21 cellular contexts compared by ENCODE assay signal in the genomic region with DNA sequence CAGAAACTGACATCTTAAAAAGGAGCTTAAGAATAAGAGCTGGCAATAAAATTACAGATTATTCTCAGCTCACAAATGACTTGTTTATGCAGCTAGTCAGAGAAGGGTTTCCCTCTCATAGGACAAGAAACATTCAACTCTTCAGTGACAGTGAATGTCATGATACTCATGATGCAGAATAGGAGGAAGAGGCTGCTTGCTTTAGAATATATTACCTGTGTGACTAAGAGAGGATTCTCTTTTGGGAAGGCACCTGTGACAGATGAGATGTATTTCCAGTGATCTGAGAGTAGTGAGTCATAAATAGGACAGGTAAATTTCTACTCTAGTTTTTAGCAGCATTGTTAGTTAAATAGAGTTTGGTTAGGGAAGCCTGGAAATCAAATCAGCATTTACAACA. TPM values are rescaled to one million over a fixed set of nuclear protein-coding genes. Genes with fewer than 3 reads are reported as not detected.
A peak's percentile ranks its signal among the peaks of the same experiment; 100 is the strongest.
DNase-seq lines count a peak whose midpoint lies in the region; ATAC-seq and TF ChIP-seq lines count a peak whose summit lies in the region.
"Had no signal": no experiment of that assay in that cellular context is flagged by ENCODE, and none has a peak within 500 bp of the region (broad histone marks: within the 10 kb centered on the region; RNA-seq: fewer than 3 reads in every experiment).

No MANE protein-coding gene starts in this region.

- TF ChIP-seq CTCF in activated B cell treated with CpG ODN at 0.5 μM for 24 hours (IDR thresholded peaks at IDR 0.05) (no peak), foreskin keratinocyte (conservative IDR thresholded peaks at IDR 0.05) (no peak)

- no peak for TF ChIP-seq POLR2A in GM18505 (IDR thresholded peaks at IDR 0.05; ENCODE audit: borderline replicate concordance, extremely low read depth, insufficient read depth, insufficient read length)

- CTCF ChIA-PET in activated B cell treated with CpG ODN at 0.5 μM for 24 hours (lab: Charles Lee) = no interaction called here

- peaks cover 80% of the 10 kb centered on the region for H3K4me1 Mint-ChIP-seq in activated B cell treated with CpG ODN at 0.5 μM for 24 hours
- peaks cover 72% of the 10 kb centered on the region for H3K4me1 Mint-ChIP-seq in stimulated activated naive CD8-positive, alpha-beta T cell treated with anti-CD3 and anti-CD28 coated beads, Interleukin-15, amount 100 ng/mL, for 72 hours

- no peaks in the 10 kb centered on the region for H3K27me3 Mint-ChIP-seq in activated B cell treated with CpG ODN at 0.5 μM for 24 hours
- no peaks in the 10 kb centered on the region for H3K27me3 Mint-ChIP-seq in stimulated activated naive CD8-positive, alpha-beta T cell treated with anti-CD3 and anti-CD28 coated beads, Interleukin-15, amount 100 ng/mL, for 72 hours
- H3K27me3 Mint-ChIP-seq: activated CD8-positive, alpha-beta memory T cell treated with anti-CD3 and anti-CD28 coated beads, Interleukin-2, amount 10 ng/mL, durations not matched to agents 7 days and 5 days; activated naive CD8-positive, alpha-beta T cell treated with anti-CD3 and anti-CD28 coated beads, Interleukin-2, amount 10 ng/mL, durations not matched to agents 7 days and 5 days; brain; dendritic cell treated with granulocyte-macrophage colony-stimulating factor and Interleukin-4, amounts not matched to agents 40 ng/mL and 50 ng/mL, for 4 days; memory B cell had no signal

- POLR2A ChIA-PET in activated B cell treated with CpG ODN at 0.5 μM for 24 hours (lab: Charles Lee) = interaction anchor here (1.7 kb wide), 1 partner anchor 39 kb away, joined by 8 read pairs; no protein-coding TSS in a partner anchor

- peak overlapping the region in 1 of 2 donors; percentile 77 for H3K27ac Mint-ChIP-seq in activated naive CD4-positive, alpha-beta T cell treated with anti-CD3 and anti-CD28 coated beads, Interleukin-2, amount 50 U/mL, for 72 hours
- peak overlapping the region; percentile 47 for H3K27ac Mint-ChIP-seq in activated B cell treated with CpG ODN at 0.5 μM for 24 hours
- no peak overlapping the region for H3K27ac Mint-ChIP-seq in stimulated activated naive CD8-positive, alpha-beta T cell treated with anti-CD3 and anti-CD28 coated beads, Interleukin-15, amount 100 ng/mL, for 72 hours
- H3K27ac Mint-ChIP-seq: activated CD8-positive, alpha-beta memory T cell treated with anti-CD3 and anti-CD28 coated beads, Interleukin-2, amount 10 ng/mL, durations not matched to agents 7 days and 5 days; activated naive CD8-positive, alpha-beta T cell treated with anti-CD3 and anti-CD28 coated beads, Interleukin-2, amount 10 ng/mL, durations not matched to agents 7 days and 5 days; dendritic cell treated with granulocyte-macrophage colony-stimulating factor and Interleukin-4, amounts not matched to agents 40 ng/mL and 50 ng/mL, for 4 days; memory B cell had no signal

- H3K4me3 Mint-ChIP-seq in activated B cell treated with CpG ODN at 0.5 μM for 24 hours = no peak overlapping the region
- H3K4me3 Mint-ChIP-seq in stimulated activated naive CD8-positive, alpha-beta T cell treated with anti-CD3 and anti-CD28 coated beads, Interleukin-15, amount 100 ng/mL, for 72 hours = peak overlapping the region; percentile 2 to 7
- H3K4me3 Mint-ChIP-seq: activated CD8-positive, alpha-beta memory T cell treated with anti-CD3 and anti-CD28 coated beads, Interleukin-2, amount 10 ng/mL, durations not matched to agents 7 days and 5 days; activated naive CD8-positive, alpha-beta T cell treated with anti-CD3 and anti-CD28 coated beads, Interleukin-2, amount 10 ng/mL, durations not matched to agents 7 days and 5 days; brain; dendritic cell treated with granulocyte-macrophage colony-stimulating factor and Interleukin-4, amounts not matched to agents 40 ng/mL and 50 ng/mL, for 4 days; memory B cell; nephron had no signal

- H3K27me3 ChIP-seq in foreskin keratinocyte = no peaks in the 10 kb centered on the region

- peak; percentile 19 to 56 for ATAC-seq in activated naive CD4-positive, alpha-beta T cell treated with anti-CD3 and anti-CD28 coated beads, Interleukin-2, amount 50 U/mL, for 72 hours
- ATAC-seq in activated B cell treated with CpG ODN at 0.5 μM for 24 hours (ENCODE audit: low read depth) (no peak), foreskin keratinocyte (peak; percentile 90), GM18505 (IDR thresholded peaks at IDR 0.05; ENCODE audit: unreplicated experiment) (no peak)
- no peak for ATAC-seq in stimulated activated naive CD8-positive, alpha-beta T cell treated with anti-CD3 and anti-CD28 coated beads, Interleukin-15, amount 100 ng/mL, for 72 hours
- ATAC-seq: activated CD8-positive, alpha-beta memory T cell treated with anti-CD3 and anti-CD28 coated beads, Interleukin-2, amount 10 ng/mL, durations not matched to agents 7 days and 5 days had no signal

- H3K9me3 Mint-ChIP-seq in activated naive CD4-positive, alpha-beta T cell treated with anti-CD3 and anti-CD28 coated beads, Interleukin-2, amount 50 U/mL, for 72 hours = no peaks in the 10 kb centered on the region
- H3K9me3 Mint-ChIP-seq in activated B cell treated with CpG ODN at 0.5 μM for 24 hours = no peaks in the 10 kb centered on the region
- no peaks in the 10 kb centered on the region for H3K9me3 Mint-ChIP-seq in stimulated activated naive CD8-positive, alpha-beta T cell treated with anti-CD3 and anti-CD28 coated beads, Interleukin-15, amount 100 ng/mL, for 72 hours
- H3K9me3 Mint-ChIP-seq: activated naive CD8-positive, alpha-beta T cell treated with anti-CD3 and anti-CD28 coated beads, Interleukin-2, amount 10 ng/mL, durations not matched to agents 7 days and 5 days; brain; dendritic cell treated with granulocyte-macrophage colony-stimulating factor and Interleukin-4, amounts not matched to agents 40 ng/mL and 50 ng/mL, for 4 days; memory B cell; nephron had no signal

- H3K36me3 Mint-ChIP-seq in activated naive CD4-positive, alpha-beta T cell treated with anti-CD3 and anti-CD28 coated beads, Interleukin-2, amount 50 U/mL, for 72 hours = peaks cover 4 to 11% of the 10 kb centered on the region in 2 donors
- peaks cover 29% of the 10 kb centered on the region for H3K36me3 Mint-ChIP-seq in activated B cell treated with CpG ODN at 0.5 μM for 24 hours (ENCODE audit: low read depth)

- H3K27ac ChIP-seq in foreskin keratinocyte = no peak overlapping the region
- H3K27ac ChIP-seq: SK-N-MC, thoracic aorta had no signal

- intact Hi-C loops in activated B cell treated with CpG ODN at 0.5 μM for 24 hours (cut with micrococcal nuclease) = loop anchor here (2.0 kb wide), 1 partner anchor 14 kb away; no protein-coding TSS in a partner anchor

- H3K4me1 ChIP-seq in foreskin keratinocyte = peaks cover 22% of the 10 kb centered on the region

- no peak for DNase-seq in activated naive CD4-positive, alpha-beta T cell treated with anti-CD3 and anti-CD28 coated beads, Interleukin-2, amount 50 U/mL, for 72 hours (ENCODE audit: low spot score in 2 of 2)
- no peak for DNase-seq in activated naive CD4-positive, alpha-beta T cell treated with anti-CD3 and anti-CD28 coated beads, Interleukin-2, amount 50 U/mL, for 16 hours
- DNase-seq in activated B cell treated with CpG ODN at 0.5 μM for 24 hours (no peak), foreskin keratinocyte (peak in 1 of 2 donors; percentile 53), GM19240 (ENCODE audit: insufficient read length, low spot score) (no peak)
- DNase-seq in stimulated activated naive CD8-positive, alpha-beta T cell treated with anti-CD3 and anti-CD28 coated beads, Interleukin-15, amount 100 ng/mL, for 72 hours = no peak
- DNase-seq in central memory CD4-positive, alpha-beta T cell = no peak
- DNase-seq: activated CD8-positive, alpha-beta memory T cell treated with anti-CD3 and anti-CD28 coated beads, Interleukin-2, amount 10 ng/mL, durations not matched to agents 7 days and 5 days; activated naive CD8-positive, alpha-beta T cell treated with anti-CD3 and anti-CD28 coated beads, Interleukin-2, amount 10 ng/mL, durations not matched to agents 7 days and 5 days; COR-L47; KG1; NCI-H2029; NK-92 treated with Interleukin-12 subunit alpha and Interleukin-12 subunit beta, amount 100 ng/mL, for 24 hours; T-helper 9 cell had no signal

RNA-seq across cellular contexts. Expression of gene RASA2, which starts 39.9 kb away (rescaled TPM):
- total RNA-seq in activated naive CD4-positive, alpha-beta T cell treated with anti-CD3 and anti-CD28 coated beads, Interleukin-2, amount 50 U/mL, for 72 hours = 10 to 100 TPM; 27.1 to 31.1 TPM
- total RNA-seq in activated B cell treated with CpG ODN at 0.5 μM for 24 hours (31.1 and 42.3 TPM in 2 replicates), foreskin keratinocyte (10.1 and 10.4 TPM in 2 replicates)
- 1.7 and 2.3 TPM in 2 replicates for polyA plus RNA-seq in foreskin keratinocyte

Comparison
In these comparisons a context has a peak if more than half of its experiments do, and no peak if none do; other contexts are left out.
1. ATAC-seq: peak in activated naive CD4-positive, alpha-beta T cell treated with anti-CD3 and anti-CD28 coated beads, Interleukin-2, amount 50 U/mL, for 72 hours (2 of 2) and foreskin keratinocyte (single experiment); none in activated B cell treated with CpG ODN at 0.5 μM for 24 hours (single experiment), stimulated activated naive CD8-positive, alpha-beta T cell treated with anti-CD3 and anti-CD28 coated beads, Interleukin-15, amount 100 ng/mL, for 72 hours (single experiment) and GM18505 (single experiment).